Comparison of ENCODE assay signal across 8 cellular contexts in the genomic region with DNA sequence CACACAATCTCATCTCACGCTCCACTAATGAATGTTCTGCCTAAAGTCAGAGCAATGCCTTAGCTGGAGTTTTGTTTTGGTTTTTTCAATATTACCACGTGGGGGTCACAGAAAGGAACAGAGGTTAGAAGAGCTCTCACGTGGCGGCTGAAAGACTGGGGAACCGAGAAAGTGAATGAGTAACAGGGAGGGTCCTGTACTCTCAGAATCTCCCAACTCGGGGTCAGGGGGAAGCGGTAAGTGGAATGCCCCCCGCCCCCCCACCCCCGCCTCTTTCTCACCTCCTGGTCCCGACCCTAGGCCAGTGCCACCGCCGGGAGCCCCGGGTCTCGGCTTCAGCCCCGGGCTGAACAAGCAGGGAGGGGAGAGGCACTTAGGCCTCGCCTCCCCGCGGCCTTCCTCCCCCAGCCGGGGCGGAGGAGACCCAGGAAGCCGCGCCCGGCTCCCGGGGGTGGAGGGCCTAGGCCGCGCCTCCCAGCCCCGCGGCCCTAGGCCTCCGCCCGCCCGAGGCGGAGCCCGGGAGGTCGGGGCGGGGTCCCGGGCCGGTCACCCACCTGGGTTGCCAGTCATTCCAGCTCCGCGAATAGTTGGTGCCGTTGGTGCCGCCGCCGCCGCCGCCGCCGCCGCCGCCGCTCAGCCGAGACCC.
DNase-seq lines count a peak whose midpoint lies in the region; ATAC-seq and TF ChIP-seq lines count a peak whose summit lies in the region.
"Not testable (repeated sequence)": the region's sequence is repeated elsewhere in the genome, so short reads cannot be mapped to it uniquely, and the experiment has no call there.

No MANE protein-coding gene starts in this region.

- H3K36me3 ChIP-seq in brain microvascular endothelial cell (replicated peaks); iPS-15b (ENCODE audit: control insufficient read depth, insufficient read depth, low read length); transverse colon: not testable (repeated sequence)

- H3K4me1 ChIP-seq in iPS-15b (ENCODE audit: control insufficient read depth, insufficient read depth, low read length) = not testable (repeated sequence)
- peaks cover 5 to 36% (median 22%) of the 10 kb centered on the region in 4 donors for H3K4me1 ChIP-seq in transverse colon

- H3K27ac ChIP-seq in brain microvascular endothelial cell (peak overlapping the region; percentile 27), transverse colon (peak overlapping the region; percentile 95 to 100 (median 98))

- H3K9me3 ChIP-seq in iPS-15b (ENCODE audit: control insufficient read depth, insufficient read depth, low read length); transverse colon: not testable (repeated sequence)

- WGBS in transverse colon (ENCODE audit: low coverage in 1 of 2), 2 donors = 0% methylated on average over 17 of the region's 51 CpGs; no CpG with 5 or more reads in 1 of the 2 donors

- in situ Hi-C loops in brain microvascular endothelial cell (cut with HindIII; ENCODE audit: low pct_ligation_motif_present, low sequenced_read_pairs); transverse colon (cut with MboI; ENCODE audit: low pct_ligation_motif_present in 1 of 4, low pct_unique_long_range_greater_than_20kb in 1 of 4, low sequenced_read_pairs in 3 of 4): not testable (repeated sequence)

- peak overlapping the region; percentile 70 for H3K4me3 ChIP-seq in brain microvascular endothelial cell (ENCODE audit: low read depth, low read length)
- peak overlapping the region; percentile 76 for H3K4me3 ChIP-seq in iPS-15b (ENCODE audit: low read depth, low read length)
- peak overlapping the region; percentile 58 for H3K4me3 ChIP-seq in retinal pigment epithelial cell (ENCODE audit: low read length)
- H3K4me3 ChIP-seq in transverse colon = peak overlapping the region; percentile 59 to 76 (median 68)

- not testable (repeated sequence) for H3K27me3 ChIP-seq in brain microvascular endothelial cell (replicated peaks); iPS-15b (ENCODE audit: control insufficient read depth, insufficient read depth, low read length); transverse colon

- not testable (repeated sequence) for TF ChIP-seq EP300 in transverse colon (IDR thresholded peaks at IDR 0.05; ENCODE audit: low read depth)

- H3K9ac ChIP-seq in iPS-15b (ENCODE audit: low read depth, low read length) = not testable (repeated sequence)

- not testable (repeated sequence) for TF ChIP-seq POLR2A in transverse colon (IDR thresholded peaks at IDR 0.05)

- not testable (repeated sequence) for TF ChIP-seq CTCF in brain microvascular endothelial cell (IDR thresholded peaks at IDR 0.05; ENCODE audit: low read depth, low read length, missing control alignments); retinal pigment epithelial cell (conservative IDR thresholded peaks at IDR 0.05; ENCODE audit: low read depth, low read length); transverse colon (IDR thresholded peaks at IDR 0.05)

- intact Hi-C loops in transverse colon (cut with DNase I; ENCODE audit: low total_unique reads) = not testable (repeated sequence)

- ATAC-seq in GM18861 (IDR thresholded peaks at IDR 0.05; ENCODE audit: unreplicated experiment) (peak; percentile 20), HG02885 (IDR thresholded peaks at IDR 0.05; ENCODE audit: poor library complexity, unreplicated experiment) (peak; percentile 60)

- DNase-seq in NCI-H1417 (lab: John Stamatoyannopoulos, UW) (peak in 2 of 3 experiments; percentile 79 to 82), transverse colon (peak; percentile 83)
- DNase-seq in activated CD4-positive, alpha-beta T cell treated with anti-CD3 and anti-CD28 coated beads for 1 hour = peak; percentile 55
- DNase-seq in brain microvascular endothelial cell; retinal pigment epithelial cell (ENCODE audit: low read depth): not testable (repeated sequence)
